ENCODE assay signal across 8 cellular contexts in genomic region chr16:47143329-47143676, GRCh38. TPM values are rescaled to one million over a fixed set of nuclear protein-coding genes. Genes with fewer than 3 reads are reported as not detected.
A peak's percentile ranks its signal among the peaks of the same experiment; 100 is the strongest.
DNase-seq lines count a peak whose midpoint lies in the region; ATAC-seq, FAIRE-seq and TF ChIP-seq lines count a peak whose summit lies in the region.

No MANE protein-coding gene starts in this region.

- H4K8ac ChIP-seq in H1 (ENCODE audit: extremely low read depth, insufficient read depth, low read length): peak overlapping the region; percentile 78; the same call in 1 of the 2 replicates

- peaks cover 0 to 23% of the 10 kb centered on the region in 2 experiments; a peak in 2 of 4 replicates for H3K79me2 ChIP-seq in H1 (ENCODE audit: control insufficient read depth in 1 of 2, insufficient read depth in 2 of 2, low read length in 2 of 2)

- peak overlapping the region in 2 of 4 donors; percentile 71 to 90 for H3K4me3 Mint-ChIP-seq in CD4-positive, CD25-positive, alpha-beta regulatory T cell
- peak overlapping the region; percentile 67 for H3K4me3 Mint-ChIP-seq in activated CD4-positive, alpha-beta memory T cell treated with anti-CD3 and anti-CD28 coated beads for 36 hours
- peak overlapping the region; percentile 66 for H3K4me3 Mint-ChIP-seq in mesothelial cell of epicardium

- no peak overlapping the region for H3K4ac ChIP-seq in H1 (replicated peaks; ENCODE audit: insufficient read length, low read depth, low read length)

- intact Hi-C loops in activated CD4-positive, alpha-beta memory T cell treated with anti-CD3 and anti-CD28 coated beads for 36 hours (cut with micrococcal nuclease): loop anchor here (1.0 to 5.0 kb wide), 10 partner anchors 126 to 1489 kb away; partner anchors contain the start of genes C16orf87, ORC6 and VPS35

- H2BK20ac ChIP-seq in H1 (ENCODE audit: low read length): no peak overlapping the region

- TF ChIP-seq EP300 in H1 (IDR thresholded peaks at IDR 0.05; ENCODE audit: borderline replicate concordance in 1 of 2, low read depth in 2 of 2, low read length in 2 of 2): no peak; a peak in 1 of 3 replicates

- no peak overlapping the region for H3K14ac ChIP-seq in H1 (ENCODE audit: insufficient read length)

- peaks cover 13 to 27% (median 18%) of the 10 kb centered on the region in 4 donors for H3K4me1 Mint-ChIP-seq in CD4-positive, CD25-positive, alpha-beta regulatory T cell
- peaks cover 39% of the 10 kb centered on the region for H3K4me1 Mint-ChIP-seq in activated CD4-positive, alpha-beta memory T cell treated with anti-CD3 and anti-CD28 coated beads for 36 hours (ENCODE audit: low read depth)
- peaks cover 47% of the 10 kb centered on the region for H3K4me1 Mint-ChIP-seq in mesothelial cell of epicardium

- no peaks in the 10 kb centered on the region for H3K36me3 ChIP-seq in CD4-positive, CD25-positive, alpha-beta regulatory T cell (ENCODE audit: control insufficient read depth, insufficient read depth, low read length)
- H3K36me3 ChIP-seq in H1 (ENCODE audit: control insufficient read depth in 2 of 4, insufficient read depth in 4 of 4, low read length in 3 of 4): no peaks in the 10 kb centered on the region

- WGBS in H1 (ENCODE audit: extremely low coverage in 1 of 2, insufficient coverage in 1 of 2, insufficient read length in 1 of 2, insufficient replicate concordance in 2 of 2, low coverage in 1 of 2, low lambda C conversion rate in 2 of 2, missing lambda C conversion rate in 1 of 2), 2 experiments: 2% methylated on average over 13 of the region's 55 CpGs; no CpG with 5 or more reads in 1 of the 2 experiments

- peak; percentile 59 to 62 for ATAC-seq in CD4-positive, CD25-positive, alpha-beta regulatory T cell (ENCODE audit: low read depth in 2 of 2)
- ATAC-seq in GM19351 (IDR thresholded peaks at IDR 0.05; ENCODE audit: unreplicated experiment): peak; percentile 64
- peak; percentile 77 for ATAC-seq in HG03432 (IDR thresholded peaks at IDR 0.05; ENCODE audit: unreplicated experiment)

- peaks cover 2% of the 10 kb centered on the region in 2 experiments for H4K20me1 ChIP-seq in H1 (replicated peaks in 1 of 2; ENCODE audit: control insufficient read depth in 1 of 2, insufficient read depth in 2 of 2, low read length in 2 of 2)

- no peak overlapping the region for H3K23ac ChIP-seq in H1 (ENCODE audit: insufficient read length)

- no peak overlapping the region for H3K56ac ChIP-seq in H1 (replicated peaks; ENCODE audit: insufficient read length, low read depth, low read length)

- peak in 1 of 2 experiments; percentile 60; a peak in 1 of 3 replicates for TF ChIP-seq POLR2A in H1 (IDR thresholded peaks at IDR 0.05; ENCODE audit: control extremely low read depth in 1 of 2, low read depth in 2 of 2, low read length in 2 of 2)

- no peak for FAIRE-seq in H1 (lab: Jason Lieb, UNC)

- DNase-seq in CD4-positive, CD25-positive, alpha-beta regulatory T cell: peak; percentile 36 to 68 (median 65)
- DNase-seq in NCI-H774 (lab: John Stamatoyannopoulos, UW): peak; percentile 56
- peak; percentile 80 for DNase-seq in activated CD4-positive, alpha-beta memory T cell treated with anti-CD3 and anti-CD28 coated beads for 36 hours
- peak in 1 of 2 experiments; percentile 91 for DNase-seq in H1 (ENCODE audit: low read depth in 1 of 2, low spot score in 2 of 2)
- peak; percentile 39 to 78 for DNase-seq in mesothelial cell of epicardium (ENCODE audit: low spot score in 2 of 2, unreplicated experiment in 2 of 2)
- peak; percentile 26 to 53 for DNase-seq in stimulated activated CD8-positive, alpha-beta memory T cell treated with anti-CD3 and anti-CD28 coated beads, Interleukin-7, amount 100 ng/mL, for 4 hours (ENCODE audit: low read depth in 2 of 2)

- H4K91ac ChIP-seq in H1 (replicated peaks; ENCODE audit: insufficient read length, low read length): no peak overlapping the region

- peak overlapping the region; percentile 45 for H3K4me3 ChIP-seq in CD4-positive, CD25-positive, alpha-beta regulatory T cell (ENCODE audit: low read depth, low read length)
- peak overlapping the region; percentile 51 to 79 (median 70) for H3K4me3 ChIP-seq in H1 (ENCODE audit: extremely low read depth in 1 of 4, insufficient read depth in 2 of 4, low read depth in 3 of 4, low read length in 4 of 4)

- no peak overlapping the region for H2BK15ac ChIP-seq in H1 (ENCODE audit: low read length)

- H4K5ac ChIP-seq in H1 (ENCODE audit: insufficient read length, low read depth, low read length): no peak overlapping the region

- H3K9me3 Mint-ChIP-seq in CD4-positive, CD25-positive, alpha-beta regulatory T cell: no peaks in the 10 kb centered on the region
- H3K9me3 Mint-ChIP-seq in activated CD4-positive, alpha-beta memory T cell treated with anti-CD3 and anti-CD28 coated beads for 36 hours: no peaks in the 10 kb centered on the region
- no peaks in the 10 kb centered on the region for H3K9me3 Mint-ChIP-seq in mesothelial cell of epicardium

- POLR2A ChIA-PET in activated CD4-positive, alpha-beta memory T cell treated with anti-CD3 and anti-CD28 coated beads for 36 hours (lab: Charles Lee): interaction anchor here (0.8 to 3.5 kb wide), 5 partner anchors 30 to 1014 kb away, joined by 3 to 22 read pairs (median 5); partner anchors contain the start of gene DNAJA2
- POLR2A ChIA-PET in H1 (lab: Charles Lee; ENCODE audit: partially characterized antibody): interaction anchor here (0.6 to 1.7 kb wide), 5 partner anchors 11 to 741 kb away, joined by 3 to 5 read pairs (median 4); partner anchors contain the start of genes DNAJA2, ITFG1 and PHKB

- H3K27ac Mint-ChIP-seq in CD4-positive, CD25-positive, alpha-beta regulatory T cell: no peak overlapping the region
- no peak overlapping the region for H3K27ac Mint-ChIP-seq in activated CD4-positive, alpha-beta memory T cell treated with anti-CD3 and anti-CD28 coated beads for 36 hours
- H3K27ac Mint-ChIP-seq in mesothelial cell of epicardium: no peak overlapping the region

- H3K27me3 ChIP-seq in CD4-positive, CD25-positive, alpha-beta regulatory T cell (ENCODE audit: control insufficient read depth, insufficient read depth, low read length): peaks cover 7% of the 10 kb centered on the region
- H3K27me3 ChIP-seq in H1 (replicated peaks in 1 of 4; ENCODE audit: control insufficient read depth in 3 of 4, extremely low read depth in 1 of 4, insufficient read depth in 3 of 4, low read length in 3 of 4): peaks cover 2 to 31% (median 19%) of the 10 kb centered on the region in 4 experiments

- H3K27ac ChIP-seq in CD4-positive, CD25-positive, alpha-beta regulatory T cell (ENCODE audit: insufficient read depth, low read length, poor library complexity, severe bottlenecking): peak overlapping the region; percentile 54
- H3K27ac ChIP-seq in H1 (ENCODE audit: low read depth, low read length): no peak overlapping the region

- peak overlapping the region; percentile 38 to 67 for H3K4me2 ChIP-seq in H1 (ENCODE audit: insufficient read depth in 1 of 2, low read depth in 2 of 2, low read length in 2 of 2)

- no peak overlapping the region for H2BK120ac ChIP-seq in H1 (replicated peaks; ENCODE audit: low read depth, low read length)

- TF ChIP-seq CTCF in H1 (IDR thresholded peaks at IDR 0.05; ENCODE audit: control extremely low read depth in 1 of 3, insufficient read depth in 1 of 3, low read depth in 1 of 3, low read length in 3 of 3) (peak; percentile 69 to 87 (median 75)), mesothelial cell of epicardium (IDR thresholded peaks at IDR 0.05; ENCODE audit: unreplicated experiment) (peak; percentile 79)

- CTCF ChIA-PET in activated CD4-positive, alpha-beta memory T cell treated with anti-CD3 and anti-CD28 coated beads for 36 hours (lab: Charles Lee): interaction anchor here (0.7 to 6.2 kb wide), 22 partner anchors 22 to 1023 kb away, joined by 3 to 113 read pairs (median 6); partner anchors contain the start of genes ABCC12, DNAJA2, ITFG1 and PHKB
- CTCF ChIA-PET in H1 (lab: Charles Lee; ENCODE audit: partially characterized antibody): interaction anchor here (0.7 to 5.2 kb wide), 21 partner anchors 10 to 1022 kb away, joined by 3 to 27 read pairs (median 4); partner anchors contain the start of genes ITFG1 and PHKB

- TF ChIP-seq RAD21 in H1 (IDR thresholded peaks at IDR 0.05 in 1 of 2, conservative IDR thresholded peaks at IDR 0.05 in 1 of 2; ENCODE audit: low read depth in 2 of 2, low read length in 2 of 2): peak; percentile 36 to 72; a peak in 3 of 4 replicates

- no peaks in the 10 kb centered on the region for H3K36me3 Mint-ChIP-seq in CD4-positive, CD25-positive, alpha-beta regulatory T cell
- peaks cover 2% of the 10 kb centered on the region for H3K36me3 Mint-ChIP-seq in activated CD4-positive, alpha-beta memory T cell treated with anti-CD3 and anti-CD28 coated beads for 36 hours
- no peaks in the 10 kb centered on the region for H3K36me3 Mint-ChIP-seq in mesothelial cell of epicardium

- H3K4me1 ChIP-seq in CD4-positive, CD25-positive, alpha-beta regulatory T cell (ENCODE audit: control insufficient read depth, insufficient read depth, low read length, poor library complexity, severe bottlenecking): peaks cover 31% of the 10 kb centered on the region
- 0 out of 7 replicates have a peak, but pooled peaks cover 0 to 2% (median 0%) of the 10 kb centered on the region in 4 experiments for H3K4me1 ChIP-seq in H1 (replicated peaks in 1 of 4; ENCODE audit: control insufficient read depth in 3 of 4, insufficient read depth in 4 of 4, low read length in 3 of 4)

- H3K18ac ChIP-seq in H1 (ENCODE audit: extremely low read depth, low read length): no peak overlapping the region

- peak overlapping the region; percentile 77; the same call in 1 of the 2 replicates for H2AFZ ChIP-seq in H1 (ENCODE audit: low read length)

- no peak overlapping the region for H2BK12ac ChIP-seq in H1 (ENCODE audit: low read depth, low read length)

- H3K79me1 ChIP-seq in H1 (ENCODE audit: low read depth, low read length): no peaks in the 10 kb centered on the region

- peaks cover 12% of the 10 kb centered on the region for H3K27me3 Mint-ChIP-seq in CD4-positive, CD25-positive, alpha-beta regulatory T cell
- peaks cover 6% of the 10 kb centered on the region for H3K27me3 Mint-ChIP-seq in activated CD4-positive, alpha-beta memory T cell treated with anti-CD3 and anti-CD28 coated beads for 36 hours
- H3K27me3 Mint-ChIP-seq in mesothelial cell of epicardium (ENCODE audit: low read depth): peaks cover 18% of the 10 kb centered on the region

- H3K9me3 ChIP-seq in CD4-positive, CD25-positive, alpha-beta regulatory T cell (ENCODE audit: control insufficient read depth in 2 of 2, low read length in 2 of 2): no peaks in the 10 kb centered on the region
- H3K9me3 ChIP-seq in H1 (ENCODE audit: insufficient read depth in 2 of 2, low read depth in 1 of 2, low read length in 1 of 2): no peaks in the 10 kb centered on the region

- peak overlapping the region in 3 of 4 experiments; percentile 51 to 66 (median 64); a peak in 5 of 7 replicates for H3K9ac ChIP-seq in H1 (replicated peaks in 1 of 4; ENCODE audit: extremely low read depth in 1 of 4, low read depth in 3 of 4, low read length in 3 of 4)

- H2AK5ac ChIP-seq in H1 (ENCODE audit: low read depth, low read length): no peak overlapping the region

- peaks cover 2% of the 10 kb centered on the region; the same call in 1 of the 2 replicates for H3K23me2 ChIP-seq in H1 (ENCODE audit: low read depth, low read length)

- H2BK5ac ChIP-seq in H1 (ENCODE audit: low read depth, low read length): no peak overlapping the region

RNA-seq across cellular contexts. Expression of gene NETO2, which starts 0.4 kb away (rescaled TPM):
- 7.1 TPM for total RNA-seq in CD4-positive, CD25-positive, alpha-beta regulatory T cell
- 1 to 10 TPM; 4.6 to 9.2 (median 6.2) TPM for polyA plus RNA-seq in CD4-positive, CD25-positive, alpha-beta regulatory T cell
- total RNA-seq in activated CD4-positive, alpha-beta memory T cell treated with anti-CD3 and anti-CD28 coated beads for 36 hours: 10 to 100 TPM in 1 of 2 experiments, 1 to 10 TPM in 1; 9.2 to 11.4 TPM
- 8.0 and 12.5 TPM in 2 replicates for total RNA-seq in H1 (2021; fragmentation: NEBNext Ultra II Directional; extraction: Animal tissue kit (Norgen Biotek cat#: 25700))
- 6.0 and 9.4 TPM in 2 replicates for polyA plus RNA-seq in H1 (2011; rRNA removed)
- 8.6 TPM for polyA plus RNA-seq in H1 (2011; cell fraction: cytosol; rRNA removed)
- 10.4 TPM for polyA plus RNA-seq in H1 (2011; cell fraction: nucleus; rRNA removed)
- polyA plus RNA-seq in H1 (2012, experiment 1 of 2): 8.7 to 10.9 TPM (median 9.5 TPM) in 4 replicates
- 2.5 TPM for polyA plus RNA-seq in H1 (2012, experiment 2 of 2)
- polyA plus RNA-seq in H1 (2013, experiment 1 of 2): 23.8 TPM
- 25.6 TPM for polyA plus RNA-seq in H1 (2013, experiment 2 of 2)
- 10.4 and 17.7 TPM in 2 replicates for polyA minus RNA-seq in H1 (2011; rRNA and poly(A)+ RNA removed)
- polyA minus RNA-seq in H1 (2011; cell fraction: cytosol; rRNA and poly(A)+ RNA removed): 3.5 TPM
- 5.8 TPM for polyA minus RNA-seq in H1 (2011; cell fraction: nucleus; rRNA and poly(A)+ RNA removed)
- total RNA-seq in mesothelial cell of epicardium: 26.2 to 27.5 TPM (median 26.9 TPM) in 3 replicates
